In genomic region chr1:159012495-159012894, GRCh38 we compare ENCODE assay signal across 1 cellular context.
TF ChIP-seq lines count a peak whose summit lies in the region.

No MANE protein-coding gene starts in this region.

TF ChIP-seq in GM12878, 131 proteins besides CTCF, POLR2A, EP300 and RAD21 (continued from another document and continues in another):
- TF ChIP-seq ZBTB4 (CRISPR knock-in tag; IDR thresholded peaks at IDR 0.05) (no peak), CEBPZ (IDR thresholded peaks at IDR 0.05; ENCODE audit: low read depth, low read length) (no peak), TARDBP (IDR thresholded peaks at IDR 0.05; ENCODE audit: borderline replicate concordance) (no peak), NR2C1 (IDR thresholded peaks at IDR 0.05) (no peak), ZNF687 (IDR thresholded peaks at IDR 0.05) (0 out of 2 replicates have a peak, but pooled peaks have one; percentile 49), RELA (IDR thresholded peaks at IDR 0.05; ENCODE audit: borderline replicate concordance, partially characterized antibody) (no peak), ZNF274 (IDR thresholded peaks at IDR 0.05; ENCODE audit: insufficient read depth, insufficient read length) (no peak), GATAD2B (conservative IDR thresholded peaks at IDR 0.05; ENCODE audit: low read depth) (no peak), CREM (IDR thresholded peaks at IDR 0.05; ENCODE audit: low read depth) (no peak), IKZF2 (IDR thresholded peaks at IDR 0.05) (no peak), SMAD1 (IDR thresholded peaks at IDR 0.05; ENCODE audit: low read depth, partially characterized antibody) (no peak), CHD2 (IDR thresholded peaks at IDR 0.05; ENCODE audit: borderline replicate concordance, low read depth, low read length) (no peak), IRF3 (IDR thresholded peaks at IDR 0.05) (no peak), BACH1 (IDR thresholded peaks at IDR 0.05; ENCODE audit: borderline replicate concordance) (no peak), SIN3A (IDR thresholded peaks at IDR 0.05; ENCODE audit: low read depth, low read length) (0 out of 2 replicates have a peak, but pooled peaks have one; percentile 50), SPI1 (IDR thresholded peaks at IDR 0.05; ENCODE audit: borderline replicate concordance, insufficient read depth, low read depth, low read length) (no peak), MTA2 (IDR thresholded peaks at IDR 0.05; ENCODE audit: low read depth) (no peak), ZNF24 (IDR thresholded peaks at IDR 0.05) (no peak), GABPA (IDR thresholded peaks at IDR 0.05; ENCODE audit: low read depth) (no peak), ATF3 (IDR thresholded peaks at IDR 0.05; ENCODE audit: borderline replicate concordance, extremely low read depth, low read depth, low read length) (no peak), POLR2AphosphoS2 (IDR thresholded peaks at IDR 0.05; ENCODE audit: low read depth, low read length) (no peak; the same call in 1 of the 2 replicates), TCF3 (IDR thresholded peaks at IDR 0.05; ENCODE audit: borderline replicate concordance, insufficient read depth, low read depth, low read length) (no peak), NFXL1 (IDR thresholded peaks at IDR 0.05; ENCODE audit: borderline replicate concordance) (no peak), BCL3 (IDR thresholded peaks at IDR 0.05; ENCODE audit: borderline replicate concordance, insufficient read depth, low read depth, low read length, poor library complexity, severe bottlenecking) (no peak), ZBED1 (IDR thresholded peaks at IDR 0.05; ENCODE audit: borderline replicate concordance) (no peak), CUX1 (IDR thresholded peaks at IDR 0.05; ENCODE audit: insufficient replicate concordance, low read depth, low read length) (no peak), NR2C2 (IDR thresholded peaks at IDR 0.05; ENCODE audit: borderline replicate concordance, control insufficient read depth, insufficient read length, low read depth) (no peak), PML (IDR thresholded peaks at IDR 0.05; ENCODE audit: low read length) (peak; percentile 48; the same call in 1 of the 2 replicates), HSF1 (IDR thresholded peaks at IDR 0.05; ENCODE audit: low read depth, low read length) (no peak), KLF5 (IDR thresholded peaks at IDR 0.05; ENCODE audit: partially characterized antibody) (no peak), NRF1 (conservative IDR thresholded peaks at IDR 0.05; ENCODE audit: low read depth, low read length) (no peak), PBX3 (IDR thresholded peaks at IDR 0.05; ENCODE audit: insufficient replicate concordance, low read depth, low read length) (peak; percentile 35), SUPT20H (IDR thresholded peaks at IDR 0.05; ENCODE audit: borderline replicate concordance, control insufficient read depth, low read depth, low read length) (no peak), HCFC1 (IDR thresholded peaks at IDR 0.05; ENCODE audit: low read length) (no peak), TAF1 (IDR thresholded peaks at IDR 0.05; ENCODE audit: borderline replicate concordance, low read depth, low read length) (peak; percentile 28; the same call in 1 of the 2 replicates), ZZZ3 (IDR thresholded peaks at IDR 0.05; ENCODE audit: control insufficient read depth, insufficient read length, low read depth) (no peak), PAX8 (IDR thresholded peaks at IDR 0.05) (no peak), SREBF2 (IDR thresholded peaks at IDR 0.05; ENCODE audit: low read length) (no peak)
